ENCODE assay signal across 21 cellular contexts in the genomic region with DNA sequence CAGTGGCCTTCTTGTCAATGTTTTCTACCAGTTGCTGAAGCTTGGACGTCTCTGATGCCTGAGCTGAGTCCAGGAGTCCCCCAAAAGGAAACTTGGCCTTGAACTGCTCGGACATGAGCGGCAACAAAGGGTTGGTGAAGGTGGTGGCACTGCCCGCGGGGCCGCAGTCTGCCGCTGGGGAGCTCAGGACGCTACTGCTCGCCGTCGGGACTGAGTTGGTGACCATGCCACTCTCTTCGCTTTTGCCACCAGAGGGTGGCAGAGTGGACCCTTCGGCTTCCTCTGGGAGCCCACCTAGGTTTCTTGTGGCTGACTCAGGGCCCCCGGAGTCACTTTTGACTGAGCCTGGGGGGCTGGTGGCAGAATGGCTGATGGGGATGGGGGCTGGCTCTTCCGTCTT. TPM values are rescaled to one million over a fixed set of nuclear protein-coding genes. Genes with fewer than 3 reads are reported as not detected.
"Had no signal": no experiment of that assay in that cellular context is flagged by ENCODE, and none has a peak within 500 bp of the region (broad histone marks: within the 10 kb centered on the region; RNA-seq: fewer than 3 reads in every experiment).

No MANE protein-coding gene starts in this region.

- H3K4me2 ChIP-seq: hepatocyte had no signal

- H3K36me3 ChIP-seq: sigmoid colon, stomach, thoracic aorta had no signal

- H3K4me1 Mint-ChIP-seq: naive B cell; stimulated activated naive B cell treated with anti-CD40 and anti-IgM and Interleukin-4, amounts not matched to agents 10 μg/mL and 1 μg/mL and 100 μg/mL, for 72 hours had no signal

- H3K27ac ChIP-seq: hepatocyte, sigmoid colon, skin epidermis, stomach, thoracic aorta had no signal

- H3K4me3 ChIP-seq: hepatocyte, sigmoid colon, skin epidermis, stomach, thoracic aorta had no signal

- H3K36me3 Mint-ChIP-seq: naive B cell had no signal

- H2AFZ ChIP-seq: hepatocyte had no signal

- H3K9me3 ChIP-seq: sigmoid colon, thoracic aorta had no signal

- H3K4me3 Mint-ChIP-seq: naive B cell; stimulated activated naive B cell treated with anti-CD40 and anti-IgM and Interleukin-4, amounts not matched to agents 10 μg/mL and 1 μg/mL and 100 μg/mL, for 72 hours had no signal

- DNase-seq: cortex of kidney; effector memory CD4-positive, alpha-beta T cell; erythroblast; foreskin melanocyte; head of caudate nucleus; kidney; left colon; mesendoderm; naive B cell; sigmoid colon; stimulated activated CD4-positive, alpha-beta T cell treated with anti-CD3 and anti-CD28 coated beads, Interleukin-2, amount 100 ng/mL, for 24 hours; stimulated activated CD4-positive, alpha-beta T cell treated with anti-CD3 and anti-CD28 coated beads, Interleukin-4, amount 100 ng/mL, for 4 hours; stimulated activated naive B cell treated with anti-CD40 and anti-IgM and Interleukin-4, amounts not matched to agents 10 μg/mL and 1 μg/mL and 100 μg/mL, for 72 hours; stomach; substantia nigra; trophoblast cell had no signal

- ATAC-seq: left colon; stimulated activated naive B cell treated with anti-CD40 and anti-IgM and Interleukin-4, amounts not matched to agents 10 μg/mL and 1 μg/mL and 100 μg/mL, for 72 hours had no signal

- H3K4me1 ChIP-seq: sigmoid colon, stomach had no signal

- H3K27ac Mint-ChIP-seq: naive B cell; stimulated activated naive B cell treated with anti-CD40 and anti-IgM and Interleukin-4, amounts not matched to agents 10 μg/mL and 1 μg/mL and 100 μg/mL, for 72 hours had no signal

RNA-seq across cellular contexts. Expression of a gene that starts 11.0 kb away (rescaled TPM):
- total RNA-seq: lung microvascular endothelial cell, pulmonary artery endothelial cell, sigmoid colon, thoracic aorta had no signal
